ENCODE assay signal across 20 cellular contexts in the genomic region with DNA sequence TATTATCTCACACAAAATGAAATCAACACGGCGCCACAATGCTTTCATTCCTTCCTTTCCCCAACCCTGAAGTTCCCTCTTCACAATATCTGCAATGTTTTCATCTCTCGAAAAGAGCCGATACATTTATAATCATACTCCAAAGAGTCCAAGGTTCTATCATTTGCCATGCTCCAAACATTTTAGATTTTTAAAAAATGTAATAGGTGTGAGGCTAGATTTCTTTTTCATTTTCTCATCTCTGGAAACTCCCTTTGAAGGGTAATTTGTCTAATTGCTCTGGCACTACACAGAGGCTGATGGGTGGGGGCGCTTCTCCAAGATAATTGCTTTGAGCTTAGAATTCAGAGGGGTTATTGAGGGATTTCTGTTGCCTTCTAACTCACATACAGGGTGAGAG. TPM values are rescaled to one million over a fixed set of nuclear protein-coding genes. Genes with fewer than 3 reads are reported as not detected.
A peak's percentile ranks its signal among the peaks of the same experiment; 100 is the strongest.
DNase-seq lines count a peak whose midpoint lies in the region; ATAC-seq and TF ChIP-seq lines count a peak whose summit lies in the region.
"Had no signal": no experiment of that assay in that cellular context is flagged by ENCODE, and none has a peak within 500 bp of the region (broad histone marks: within the 10 kb centered on the region; RNA-seq: fewer than 3 reads in every experiment).

No MANE protein-coding gene starts in this region.

- H3K36me3 Mint-ChIP-seq in GM23338 (ENCODE audit: low read depth) (no peaks in the 10 kb centered on the region; the same call in 2 of the 3 replicates), neural crest cell (ENCODE audit: low read depth) (no peaks in the 10 kb centered on the region)

- H3K4me2 ChIP-seq in GM23338: no peak overlapping the region

- peaks cover 31% of the 10 kb centered on the region for H4K20me1 ChIP-seq in GM23338 (replicated peaks; ENCODE audit: insufficient read depth)

- intact Hi-C loops in gastrocnemius medialis (cut with DNase I; ENCODE audit: low total_unique reads): no loop called here

- no peaks in the 10 kb centered on the region for H3K9me3 ChIP-seq in tibial nerve
- no peaks in the 10 kb centered on the region for H3K9me3 ChIP-seq in gastrocnemius medialis

- H3K27ac Mint-ChIP-seq in GM23338 (no peak overlapping the region), neural crest cell (ENCODE audit: unreplicated experiment) (no peak overlapping the region)

- H3K27ac ChIP-seq in GM23338 (ENCODE audit: low read depth) (no peak overlapping the region), tibial nerve (no peak overlapping the region), gastrocnemius medialis (no peak overlapping the region)
- H3K27ac ChIP-seq: C4-2B, SK-N-MC had no signal

- peaks cover 100% of the 10 kb centered on the region for H3K27me3 ChIP-seq in GM23338 (ENCODE audit: insufficient read depth)
- peaks cover 9 to 100% of the 10 kb centered on the region in 2 donors for H3K27me3 ChIP-seq in tibial nerve
- H3K27me3 ChIP-seq in gastrocnemius medialis: peaks cover 98 to 100% (median 100%) of the 10 kb centered on the region in 3 donors

- no peaks in the 10 kb centered on the region for H3K9me2 ChIP-seq in GM23338 (ENCODE audit: insufficient read depth)

- ATAC-seq in GM23338 (no peak), gastrocnemius medialis (no peak)

- DNase-seq in ELF-1 (ENCODE audit: low read depth, low spot score) (peak; percentile 3), GM23338 (ENCODE audit: low spot score) (no peak), NCI-H2227 treated with DMSO at 0.1 percent for 48 hours (lab: John Stamatoyannopoulos, UW) (peak; percentile 29), neural crest cell (ENCODE audit: low read depth, low spot score) (no peak), tibial nerve (ENCODE audit: low spot score in 2 of 2) (no peak), ecto neural progenitor cell (ENCODE audit: low spot score) (no peak), gastrocnemius medialis (no peak)
- DNase-seq: AML-193, DMS79 treated with DMSO at 0.1 percent for 48 hours, HCEC 1CT, KG1, NCI-H1417, NCI-H345, NCI-H524 treated with DMSO at 0.1 percent for 48 hours, OCI-M1, Right ventricle myocardium superior had no signal

- no peak overlapping the region for H2AFZ ChIP-seq in GM23338

- H3K4me1 ChIP-seq in GM23338 (ENCODE audit: insufficient read depth) (peaks cover 74% of the 10 kb centered on the region), tibial nerve (peaks cover 0 to 68% (median 23%) of the 10 kb centered on the region in 4 donors), gastrocnemius medialis (peaks cover 15 to 36% of the 10 kb centered on the region in 2 donors)

- 49 to 57% methylated on average over 5 of the region's 5 CpGs for WGBS in tibial nerve, 2 donors

- H3K4me1 Mint-ChIP-seq in GM23338: peaks cover 68% of the 10 kb centered on the region
- H3K4me1 Mint-ChIP-seq in neural crest cell: peaks cover 40% of the 10 kb centered on the region

- H3K36me3 ChIP-seq in GM23338 (ENCODE audit: insufficient read depth) (no peaks in the 10 kb centered on the region), tibial nerve (no peaks in the 10 kb centered on the region), gastrocnemius medialis (no peaks in the 10 kb centered on the region)

- H3K4me3 ChIP-seq in GM23338 (no peak overlapping the region), tibial nerve (no peak overlapping the region), gastrocnemius medialis (no peak overlapping the region)
- H3K4me3 ChIP-seq: SK-N-MC had no signal

- no peak for TF ChIP-seq POLR2A in tibial nerve (IDR thresholded peaks at IDR 0.05)
- TF ChIP-seq POLR2A in gastrocnemius medialis (IDR thresholded peaks at IDR 0.05): no peak

- in situ Hi-C loops in gastrocnemius medialis (cut with MboI; ENCODE audit: low sequenced_read_pairs in 4 of 4): loop anchor here in 1 of 4 donors (10.0 kb wide), 1 partner anchor 1105 kb away; no protein-coding TSS in a partner anchor

- peaks cover 7% of the 10 kb centered on the region; the same call in 1 of the 3 replicates for H3K9me3 Mint-ChIP-seq in GM23338
- H3K9me3 Mint-ChIP-seq in neural crest cell: no peaks in the 10 kb centered on the region

- H3K4me3 Mint-ChIP-seq in GM23338 (no peak overlapping the region), neural crest cell (peak overlapping the region; percentile 12)

- TF ChIP-seq EP300 in tibial nerve (IDR thresholded peaks at IDR 0.05): no peak

- H3K27me3 Mint-ChIP-seq in GM23338 (ENCODE audit: insufficient read depth, low read depth, poor library complexity): peaks cover 100% of the 10 kb centered on the region
- H3K27me3 Mint-ChIP-seq in neural crest cell (ENCODE audit: low read depth): peaks cover 99% of the 10 kb centered on the region

- TF ChIP-seq CTCF in GM23338 (conservative IDR thresholded peaks at IDR 0.05; ENCODE audit: low read depth in 2 of 2) (no peak), neural crest cell (conservative IDR thresholded peaks at IDR 0.05) (no peak), tibial nerve (IDR thresholded peaks at IDR 0.05) (no peak), gastrocnemius medialis (IDR thresholded peaks at IDR 0.05 in 4 of 5, conservative IDR thresholded peaks at IDR 0.05 in 1 of 5) (no peak)

- H3K79me2 ChIP-seq in GM23338 (replicated peaks; ENCODE audit: insufficient read depth): no peaks in the 10 kb centered on the region

- H3F3A ChIP-seq in GM23338 (replicated peaks; ENCODE audit: low read depth): peaks cover 45% of the 10 kb centered on the region

TF ChIP-seq in GM23338, 12 proteins besides CTCF, POLR2A, EP300 and RAD21:
- TF ChIP-seq EZH2 (IDR thresholded peaks at IDR 0.05; ENCODE audit: low read depth, unreplicated experiment): peak; percentile 75
- no peak for TF ChIP-seq ZNF331 (CRISPR knock-in tag; IDR thresholded peaks at IDR 0.05; ENCODE audit: low read depth)

RNA-seq across cellular contexts. Expression of gene DLX5, which starts 4.9 kb away (rescaled TPM):
- not detected in 2 replicates for total RNA-seq in GM23338 (2014; rRNA removed; shearing (Covaris generic))
- polyA plus RNA-seq in GM23338 (2016; fragmentation: Nextera tagmentation; extraction: Ambion mirVana): not detected in 2 replicates
- 0.34 and 0.70 TPM in 2 replicates for total RNA-seq in neural crest cell
- under 1 TPM in 1 of 4 donors, not detected in 3; 0.42 TPM for total RNA-seq in tibial nerve
- total RNA-seq in gastrocnemius medialis: under 1 TPM in 1 of 4 donors, not detected in 3; 0.41 TPM
- total RNA-seq: HT-29; Right ventricle myocardium superior; T-helper 2 cell treated with Interferon-gamma antibody and Interleukin-4, amounts not matched to agents 100 ng/mL and 5 ng/mL, for 36 hours had no signal

RNA-seq across cellular contexts. Expression of gene DLX6, which starts 14.4 kb away (rescaled TPM):
- not detected in 2 replicates for total RNA-seq in GM23338 (2014; rRNA removed; shearing (Covaris generic))
- polyA plus RNA-seq in GM23338 (2016; fragmentation: Nextera tagmentation; extraction: Ambion mirVana): not detected in 2 replicates
- total RNA-seq in neural crest cell (0.26 and 0.32 TPM in 2 replicates), tibial nerve (not detected), gastrocnemius medialis (not detected)
- total RNA-seq: HT-29; Right ventricle myocardium superior; T-helper 2 cell treated with Interferon-gamma antibody and Interleukin-4, amounts not matched to agents 100 ng/mL and 5 ng/mL, for 36 hours had no signal

Comparison
In these comparisons a context has a peak if more than half of its experiments do, and no peak if none do; other contexts are left out.
1. DNase-seq: peak in ELF-1 (single experiment) and NCI-H2227 treated with DMSO at 0.1 percent for 48 hours (single experiment); none in GM23338 (single experiment), neural crest cell (single experiment), tibial nerve (0 of 2), ecto neural progenitor cell (single experiment) and gastrocnemius medialis (0 of 2).